In genomic region chr19:4064073-4064550, GRCh38 we compare ENCODE assay signal across 8 cellular contexts. TPM values are rescaled to one million over a fixed set of nuclear protein-coding genes. Genes with fewer than 3 reads are reported as not detected.
DNase-seq lines count a peak whose midpoint lies in the region; ATAC-seq and TF ChIP-seq lines count a peak whose summit lies in the region.

No MANE protein-coding gene starts in this region.

- H3K36me3 Mint-ChIP-seq in activated naive CD4-positive, alpha-beta T cell treated with anti-CD3 and anti-CD28 coated beads, Interleukin-2, amount 50 U/mL, for 24 hours, result peaks cover 2% of the 10 kb centered on the region

- no peak for TF ChIP-seq POLR2A in suprapubic skin (IDR thresholded peaks at IDR 0.05)

- H3K9me3 ChIP-seq in suprapubic skin, result no peaks in the 10 kb centered on the region

- WGBS in suprapubic skin, result 9% methylated on average over 16 of the region's 32 CpGs

- TF ChIP-seq CTCF in suprapubic skin (IDR thresholded peaks at IDR 0.05), result no peak

- peaks cover 26% of the 10 kb centered on the region for H3K4me1 Mint-ChIP-seq in activated naive CD4-positive, alpha-beta T cell treated with anti-CD3 and anti-CD28 coated beads, Interleukin-2, amount 50 U/mL, for 24 hours

- H3K27ac ChIP-seq in angular gyrus (ENCODE audit: low read depth, low read length), result peak overlapping the region; percentile 94
- H3K27ac ChIP-seq in suprapubic skin, result peak overlapping the region; percentile 86

- H3K9me3 Mint-ChIP-seq in activated naive CD4-positive, alpha-beta T cell treated with anti-CD3 and anti-CD28 coated beads, Interleukin-2, amount 50 U/mL, for 24 hours, result no peaks in the 10 kb centered on the region

- H3K27me3 Mint-ChIP-seq in activated naive CD4-positive, alpha-beta T cell treated with anti-CD3 and anti-CD28 coated beads, Interleukin-2, amount 50 U/mL, for 24 hours, result no peaks in the 10 kb centered on the region

- peak overlapping the region; percentile 85 for H3K4me3 Mint-ChIP-seq in activated naive CD4-positive, alpha-beta T cell treated with anti-CD3 and anti-CD28 coated beads, Interleukin-2, amount 50 U/mL, for 24 hours

- no peak for TF ChIP-seq EP300 in suprapubic skin (IDR thresholded peaks at IDR 0.05)

- H3K36me3 ChIP-seq in suprapubic skin, result no peaks in the 10 kb centered on the region

- DNase-seq in activated naive CD4-positive, alpha-beta T cell (lab: John Stamatoyannopoulos, UW), result no peak
- DNase-seq in kidney glomerular epithelial cell (lab: John Stamatoyannopoulos, UW) (peak; percentile 21), suprapubic skin (ENCODE audit: low spot score in 2 of 2) (no peak), cortex of kidney (lab: John Stamatoyannopoulos, UW) (no peak)
- no peak for DNase-seq in activated CD4-positive, alpha-beta T cell treated with anti-CD3 and anti-CD28 coated beads, Interleukin-2, amount 50 U/mL, for 1 hour

- peak overlapping the region; percentile 88 for H3K27ac Mint-ChIP-seq in activated naive CD4-positive, alpha-beta T cell treated with anti-CD3 and anti-CD28 coated beads, Interleukin-2, amount 50 U/mL, for 24 hours

- no peaks in the 10 kb centered on the region for H3K27me3 ChIP-seq in suprapubic skin

- H3K4me3 ChIP-seq in suprapubic skin, result peak overlapping the region; percentile 99

- ATAC-seq in HG03159 (IDR thresholded peaks at IDR 0.05; ENCODE audit: unreplicated experiment), result no peak

- H3K4me1 ChIP-seq in suprapubic skin, result peaks cover 68% of the 10 kb centered on the region

RNA-seq across cellular contexts. Expression of gene ZBTB7A, which starts 2.6 kb away (rescaled TPM):
- 10 to 100 TPM; 60.3 to 94.2 (median 77.4) TPM for total RNA-seq in suprapubic skin

RNA-seq across cellular contexts. Expression of gene PIAS4, which starts 56.6 kb away (rescaled TPM):
- total RNA-seq in suprapubic skin, result 10 to 100 TPM; 17.1 to 28.7 (median 22.6) TPM

RNA-seq across cellular contexts. Expression of gene MAP2K2, which starts 59.8 kb away (rescaled TPM):
- 100 to 1,000 TPM in 1 of 4 donors, 10 to 100 TPM in 3; 88.0 to 103 (median 95.0) TPM for total RNA-seq in suprapubic skin
